Comparison of ENCODE assay signal across 1 cellular context in the genomic region with DNA sequence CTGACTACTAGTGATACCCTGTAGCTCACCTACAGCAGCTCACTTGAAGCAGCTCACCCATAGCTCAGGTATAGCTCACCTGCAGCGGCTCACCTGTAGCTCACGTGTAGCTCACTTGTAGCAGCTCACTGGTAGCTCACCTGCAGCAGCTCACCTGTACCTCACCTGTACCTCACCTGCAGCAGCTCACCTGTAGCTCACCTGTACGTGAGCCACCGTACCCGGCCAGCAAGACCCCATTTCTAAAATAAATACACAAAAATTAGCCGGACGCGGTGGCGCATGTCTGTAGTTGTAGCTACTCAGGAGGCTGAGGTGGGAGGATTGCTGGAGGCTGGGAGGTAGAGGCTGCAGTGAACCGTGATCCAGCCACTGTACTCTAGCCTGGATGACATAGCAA.
TF ChIP-seq lines count a peak whose summit lies in the region.

No MANE protein-coding gene starts in this region.

TF ChIP-seq in GM23338, 12 proteins besides CTCF, POLR2A, EP300 and RAD21 (continued from another document):
- TF ChIP-seq, protein P1, sequence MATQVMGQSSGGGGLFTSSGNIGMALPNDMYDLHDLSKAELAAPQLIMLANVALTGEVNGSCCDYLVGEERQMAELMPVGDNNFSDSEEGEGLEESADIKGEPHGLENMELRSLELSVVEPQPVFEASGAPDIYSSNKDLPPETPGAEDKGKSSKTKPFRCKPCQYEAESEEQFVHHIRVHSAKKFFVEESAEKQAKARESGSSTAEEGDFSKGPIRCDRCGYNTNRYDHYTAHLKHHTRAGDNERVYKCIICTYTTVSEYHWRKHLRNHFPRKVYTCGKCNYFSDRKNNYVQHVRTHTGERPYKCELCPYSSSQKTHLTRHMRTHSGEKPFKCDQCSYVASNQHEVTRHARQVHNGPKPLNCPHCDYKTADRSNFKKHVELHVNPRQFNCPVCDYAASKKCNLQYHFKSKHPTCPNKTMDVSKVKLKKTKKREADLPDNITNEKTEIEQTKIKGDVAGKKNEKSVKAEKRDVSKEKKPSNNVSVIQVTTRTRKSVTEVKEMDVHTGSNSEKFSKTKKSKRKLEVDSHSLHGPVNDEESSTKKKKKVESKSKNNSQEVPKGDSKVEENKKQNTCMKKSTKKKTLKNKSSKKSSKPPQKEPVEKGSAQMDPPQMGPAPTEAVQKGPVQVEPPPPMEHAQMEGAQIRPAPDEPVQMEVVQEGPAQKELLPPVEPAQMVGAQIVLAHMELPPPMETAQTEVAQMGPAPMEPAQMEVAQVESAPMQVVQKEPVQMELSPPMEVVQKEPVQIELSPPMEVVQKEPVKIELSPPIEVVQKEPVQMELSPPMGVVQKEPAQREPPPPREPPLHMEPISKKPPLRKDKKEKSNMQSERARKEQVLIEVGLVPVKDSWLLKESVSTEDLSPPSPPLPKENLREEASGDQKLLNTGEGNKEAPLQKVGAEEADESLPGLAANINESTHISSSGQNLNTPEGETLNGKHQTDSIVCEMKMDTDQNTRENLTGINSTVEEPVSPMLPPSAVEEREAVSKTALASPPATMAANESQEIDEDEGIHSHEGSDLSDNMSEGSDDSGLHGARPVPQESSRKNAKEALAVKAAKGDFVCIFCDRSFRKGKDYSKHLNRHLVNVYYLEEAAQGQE (IDR thresholded peaks at IDR 0.05; ENCODE audit: unreplicated experiment): no peak
- TF ChIP-seq ZNF114 (CRISPR knock-in tag; IDR thresholded peaks at IDR 0.05) (no peak), JUNB (IDR thresholded peaks at IDR 0.05; ENCODE audit: unreplicated experiment) (no peak), POLR2AphosphoS5 (IDR thresholded peaks at IDR 0.05; ENCODE audit: low read depth) (no peak), CREB1 (CRISPR knock-in tag; IDR thresholded peaks at IDR 0.05; ENCODE audit: low read depth) (no peak), STAT1 (IDR thresholded peaks at IDR 0.05; ENCODE audit: unreplicated experiment) (no peak)
- TF ChIP-seq, protein P2, sequence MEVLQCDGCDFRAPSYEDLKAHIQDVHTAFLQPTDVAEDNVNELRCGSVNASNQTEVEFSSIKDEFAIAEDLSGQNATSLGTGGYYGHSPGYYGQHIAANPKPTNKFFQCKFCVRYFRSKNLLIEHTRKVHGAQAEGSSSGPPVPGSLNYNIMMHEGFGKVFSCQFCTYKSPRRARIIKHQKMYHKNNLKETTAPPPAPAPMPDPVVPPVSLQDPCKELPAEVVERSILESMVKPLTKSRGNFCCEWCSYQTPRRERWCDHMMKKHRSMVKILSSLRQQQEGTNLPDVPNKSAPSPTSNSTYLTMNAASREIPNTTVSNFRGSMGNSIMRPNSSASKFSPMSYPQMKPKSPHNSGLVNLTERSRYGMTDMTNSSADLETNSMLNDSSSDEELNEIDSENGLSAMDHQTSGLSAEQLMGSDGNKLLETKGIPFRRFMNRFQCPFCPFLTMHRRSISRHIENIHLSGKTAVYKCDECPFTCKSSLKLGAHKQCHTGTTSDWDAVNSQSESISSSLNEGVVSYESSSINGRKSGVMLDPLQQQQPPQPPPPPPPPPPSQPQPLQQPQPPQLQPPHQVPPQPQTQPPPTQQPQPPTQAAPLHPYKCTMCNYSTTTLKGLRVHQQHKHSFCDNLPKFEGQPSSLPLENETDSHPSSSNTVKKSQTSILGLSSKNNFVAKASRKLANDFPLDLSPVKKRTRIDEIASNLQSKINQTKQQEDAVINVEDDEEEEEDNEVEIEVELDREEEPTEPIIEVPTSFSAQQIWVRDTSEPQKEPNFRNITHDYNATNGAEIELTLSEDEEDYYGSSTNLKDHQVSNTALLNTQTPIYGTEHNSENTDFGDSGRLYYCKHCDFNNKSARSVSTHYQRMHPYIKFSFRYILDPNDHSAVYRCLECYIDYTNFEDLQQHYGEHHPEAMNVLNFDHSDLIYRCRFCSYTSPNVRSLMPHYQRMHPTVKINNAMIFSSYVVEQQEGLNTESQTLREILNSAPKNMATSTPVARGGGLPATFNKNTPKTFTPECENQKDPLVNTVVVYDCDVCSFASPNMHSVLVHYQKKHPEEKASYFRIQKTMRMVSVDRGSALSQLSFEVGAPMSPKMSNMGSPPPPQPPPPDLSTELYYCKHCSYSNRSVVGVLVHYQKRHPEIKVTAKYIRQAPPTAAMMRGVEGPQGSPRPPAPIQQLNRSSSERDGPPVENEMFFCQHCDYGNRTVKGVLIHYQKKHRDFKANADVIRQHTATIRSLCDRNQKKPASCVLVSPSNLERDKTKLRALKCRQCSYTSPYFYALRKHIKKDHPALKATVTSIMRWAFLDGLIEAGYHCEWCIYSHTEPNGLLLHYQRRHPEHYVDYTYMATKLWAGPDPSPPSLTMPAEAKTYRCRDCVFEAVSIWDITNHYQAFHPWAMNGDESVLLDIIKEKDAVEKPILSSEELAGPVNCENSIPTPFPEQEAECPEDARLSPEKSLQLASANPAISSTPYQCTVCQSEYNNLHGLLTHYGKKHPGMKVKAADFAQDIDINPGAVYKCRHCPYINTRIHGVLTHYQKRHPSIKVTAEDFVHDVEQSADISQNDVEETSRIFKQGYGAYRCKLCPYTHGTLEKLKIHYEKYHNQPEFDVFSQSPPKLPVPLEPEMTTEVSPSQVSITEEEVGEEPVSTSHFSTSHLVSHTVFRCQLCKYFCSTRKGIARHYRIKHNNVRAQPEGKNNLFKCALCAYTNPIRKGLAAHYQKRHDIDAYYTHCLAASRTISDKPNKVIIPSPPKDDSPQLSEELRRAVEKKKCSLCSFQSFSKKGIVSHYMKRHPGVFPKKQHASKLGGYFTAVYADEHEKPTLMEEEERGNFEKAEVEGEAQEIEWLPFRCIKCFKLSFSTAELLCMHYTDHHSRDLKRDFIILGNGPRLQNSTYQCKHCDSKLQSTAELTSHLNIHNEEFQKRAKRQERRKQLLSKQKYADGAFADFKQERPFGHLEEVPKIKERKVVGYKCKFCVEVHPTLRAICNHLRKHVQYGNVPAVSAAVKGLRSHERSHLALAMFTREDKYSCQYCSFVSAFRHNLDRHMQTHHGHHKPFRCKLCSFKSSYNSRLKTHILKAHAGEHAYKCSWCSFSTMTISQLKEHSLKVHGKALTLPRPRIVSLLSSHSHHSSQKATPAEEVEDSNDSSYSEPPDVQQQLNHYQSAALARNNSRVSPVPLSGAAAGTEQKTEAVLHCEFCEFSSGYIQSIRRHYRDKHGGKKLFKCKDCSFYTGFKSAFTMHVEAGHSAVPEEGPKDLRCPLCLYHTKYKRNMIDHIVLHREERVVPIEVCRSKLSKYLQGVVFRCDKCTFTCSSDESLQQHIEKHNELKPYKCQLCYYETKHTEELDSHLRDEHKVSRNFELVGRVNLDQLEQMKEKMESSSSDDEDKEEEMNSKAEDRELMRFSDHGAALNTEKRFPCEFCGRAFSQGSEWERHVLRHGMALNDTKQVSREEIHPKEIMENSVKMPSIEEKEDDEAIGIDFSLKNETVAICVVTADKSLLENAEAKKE (CRISPR knock-in tag; IDR thresholded peaks at IDR 0.05): no peak
